18 cellular contexts compared by ENCODE assay signal in genomic region chr7:158386866-158387820, GRCh38.
DNase-seq lines count a peak whose midpoint lies in the region; ATAC-seq and TF ChIP-seq lines count a peak whose summit lies in the region.
"Had no signal": no experiment of that assay in that cellular context is flagged by ENCODE, and none has a peak within 500 bp of the region (broad histone marks: within the 10 kb centered on the region; RNA-seq: fewer than 3 reads in every experiment).

No MANE protein-coding gene starts in this region.

- H2AFZ ChIP-seq in H9 (ENCODE audit: low read length) (no peak overlapping the region), osteoblast (ENCODE audit: low read length) (no peak overlapping the region)

- H2BK5ac ChIP-seq in H9 (ENCODE audit: insufficient read length, low read length): no peak overlapping the region

- H3K4me1 Mint-ChIP-seq in H9: peaks cover 33 to 35% of the 10 kb centered on the region in 2 experiments
- no peaks in the 10 kb centered on the region for H3K4me1 Mint-ChIP-seq in activated CD8-positive, alpha-beta memory T cell treated with anti-CD3 and anti-CD28 coated beads, Interleukin-2, amount 10 ng/mL, durations not matched to agents 7 days and 5 days

- no peak overlapping the region for H3K56ac ChIP-seq in H9 (ENCODE audit: insufficient read length, low read depth, low read length)

- CTCF ChIA-PET in HEK293T (lab: Yijun Ruan, JAX): no interaction called here
- CTCF ChIA-PET in activated CD8-positive, alpha-beta memory T cell treated with anti-CD3 and anti-CD28 coated beads, Interleukin-2, amount 10 ng/mL, durations not matched to agents 7 days and 5 days (lab: Charles Lee): interaction anchor here (1.0 kb wide), 1 partner anchor 33 kb away, joined by 3 read pairs; no protein-coding TSS in a partner anchor

- H3K9me3 Mint-ChIP-seq in H9: peaks cover 3 to 10% of the 10 kb centered on the region in 2 experiments; a peak in 4 of 5 replicates
- no peaks in the 10 kb centered on the region for H3K9me3 Mint-ChIP-seq in activated CD8-positive, alpha-beta memory T cell treated with anti-CD3 and anti-CD28 coated beads, Interleukin-2, amount 10 ng/mL, durations not matched to agents 7 days and 5 days (ENCODE audit: low read depth)
- H3K9me3 Mint-ChIP-seq: CD8-positive, alpha-beta T cell had no signal

- H3K4me2 ChIP-seq in H9 (ENCODE audit: insufficient read depth, insufficient read length, low read length) (no peak overlapping the region), osteoblast (ENCODE audit: insufficient read depth, low read length) (no peak overlapping the region)
- H3K4me2 ChIP-seq: A549, KMS-11 had no signal

- peaks cover 0 to 4% (median 0%) of the 10 kb centered on the region in 3 experiments; a peak in 1 of 7 replicates for H3K36me3 Mint-ChIP-seq in H9 (ENCODE audit: insufficient read depth in 1 of 3, low read depth in 3 of 3)
- no peaks in the 10 kb centered on the region for H3K36me3 Mint-ChIP-seq in activated CD8-positive, alpha-beta memory T cell treated with anti-CD3 and anti-CD28 coated beads, Interleukin-2, amount 10 ng/mL, durations not matched to agents 7 days and 5 days
- H3K36me3 Mint-ChIP-seq: CD8-positive, alpha-beta T cell had no signal

- DNase-seq in NCI-H2171 treated with DMSO at 0.1 percent for 48 hours (lab: John Stamatoyannopoulos, UW): peak; percentile 9
- no peak for DNase-seq in NCI-H2171 (lab: John Stamatoyannopoulos, UW)
- no peak for DNase-seq in H9
- DNase-seq in SK-N-DZ (ENCODE audit: low spot score): peak; percentile 50
- DNase-seq in osteoblast (ENCODE audit: insufficient read length, low spot score, missing footprints): peak; percentile 67
- no peak for DNase-seq in HEK293T (ENCODE audit: extremely low spot score)
- no peak for DNase-seq in activated CD8-positive, alpha-beta memory T cell treated with anti-CD3 and anti-CD28 coated beads, Interleukin-2, amount 10 ng/mL, durations not matched to agents 7 days and 5 days
- no peak for DNase-seq in C1 segment of cervical spinal cord (lab: John Stamatoyannopoulos, UW)
- DNase-seq: CD8-positive, alpha-beta T cell; MV-4-11; NCI-H1694; NCI-H2081 treated with DMSO at 0.1 percent for 48 hours; NCI-H774; SIG-M5; T1000 had no signal

- peak overlapping the region; percentile 11 for H3K18ac ChIP-seq in H9 (ENCODE audit: insufficient read length, low read depth, low read length)

- H3K23me2 ChIP-seq in H9 (ENCODE audit: insufficient read length, low read depth, low read length, poor library complexity, severe bottlenecking): no peaks in the 10 kb centered on the region

- no peak overlapping the region for H3T11ph ChIP-seq in H9 (ENCODE audit: low read length)

- no peaks in the 10 kb centered on the region; the same call in 1 of the 2 replicates for H3K4me1 ChIP-seq in H9 (ENCODE audit: insufficient read depth, low read length)
- no peaks in the 10 kb centered on the region for H3K4me1 ChIP-seq in osteoblast (ENCODE audit: insufficient read depth, low read length)
- H3K4me1 ChIP-seq: A549 had no signal

- ATAC-seq in activated CD8-positive, alpha-beta memory T cell treated with anti-CD3 and anti-CD28 coated beads, Interleukin-2, amount 10 ng/mL, durations not matched to agents 7 days and 5 days: no peak
- ATAC-seq: A549; CD8-positive, alpha-beta T cell had no signal

- no peak overlapping the region for H2BK15ac ChIP-seq in H9 (ENCODE audit: low read depth, low read length)

- H4K8ac ChIP-seq in H9 (replicated peaks; ENCODE audit: insufficient read length, low read depth, low read length): no peak overlapping the region

- no peak overlapping the region for H3K9ac ChIP-seq in H9 (ENCODE audit: extremely low read depth, insufficient read length, low read length)
- H3K9ac ChIP-seq: KMS-11 had no signal

- POLR2A ChIA-PET in HEK293T (lab: Yijun Ruan, JAX): no interaction called here

- H3K9me3 ChIP-seq in H9 (ENCODE audit: control insufficient read depth, low read depth, low read length): no peaks in the 10 kb centered on the region
- H3K9me3 ChIP-seq in osteoblast (ENCODE audit: low read depth, low read length): no peaks in the 10 kb centered on the region
- H3K9me3 ChIP-seq: A549 had no signal

- H3K4me3 ChIP-seq in osteoblast (ENCODE audit: insufficient read depth, low read length): no peak overlapping the region
- H3K4me3 ChIP-seq: A549 had no signal

- H3K4me3 Mint-ChIP-seq in H9: no peak overlapping the region
- no peak overlapping the region for H3K4me3 Mint-ChIP-seq in activated CD8-positive, alpha-beta memory T cell treated with anti-CD3 and anti-CD28 coated beads, Interleukin-2, amount 10 ng/mL, durations not matched to agents 7 days and 5 days
- H3K4me3 Mint-ChIP-seq: CD8-positive, alpha-beta T cell had no signal

- no peak overlapping the region for H2AK5ac ChIP-seq in H9 (ENCODE audit: insufficient read length, low read length)

- H3K4ac ChIP-seq in H9 (ENCODE audit: low read depth, low read length): no peak overlapping the region

- no peak overlapping the region for H4K5ac ChIP-seq in H9 (ENCODE audit: insufficient read length, low read depth, low read length)

- TF ChIP-seq CTCF in H9 (conservative IDR thresholded peaks at IDR 0.05) (no peak), osteoblast (IDR thresholded peaks at IDR 0.05; ENCODE audit: extremely low read depth, low read depth, low read length) (no peak)

- peak overlapping the region in 1 of 3 experiments; percentile 84; a peak in 1 of 7 replicates for H3K27ac Mint-ChIP-seq in H9
- H3K27ac Mint-ChIP-seq in activated CD8-positive, alpha-beta memory T cell treated with anti-CD3 and anti-CD28 coated beads, Interleukin-2, amount 10 ng/mL, durations not matched to agents 7 days and 5 days: no peak overlapping the region
- H3K27ac Mint-ChIP-seq: CD8-positive, alpha-beta T cell had no signal

- H3K27ac ChIP-seq in H9 (ENCODE audit: insufficient read length, low read depth, low read length): no peak overlapping the region
- H3K27ac ChIP-seq in osteoblast (ENCODE audit: low read depth, low read length): no peak overlapping the region
- H3K27ac ChIP-seq: A549, HL-60, KMS-11 had no signal

- no peak overlapping the region for H2BK20ac ChIP-seq in H9 (ENCODE audit: low read depth, low read length, poor library complexity, severe bottlenecking)

- H4K20me1 ChIP-seq in H9 (ENCODE audit: control insufficient read depth, insufficient read depth, insufficient read length) (no peaks in the 10 kb centered on the region), osteoblast (ENCODE audit: insufficient read depth, low read length) (no peaks in the 10 kb centered on the region)

- no peak overlapping the region for H2BK120ac ChIP-seq in H9 (ENCODE audit: low read depth, low read length, poor library complexity, severe bottlenecking)

- H3K27me3 ChIP-seq in H9 (ENCODE audit: insufficient read depth, low read length) (no peaks in the 10 kb centered on the region), osteoblast (ENCODE audit: insufficient read depth, low read length) (no peaks in the 10 kb centered on the region)

- no peaks in the 10 kb centered on the region for H3K79me1 ChIP-seq in H9 (ENCODE audit: insufficient read depth, low read depth, low read length, poor library complexity, severe bottlenecking)

- H3K79me2 ChIP-seq in H9 (ENCODE audit: insufficient read depth, low read length) (no peaks in the 10 kb centered on the region), osteoblast (ENCODE audit: insufficient read depth, low read length) (no peaks in the 10 kb centered on the region)

- H3K36me3 ChIP-seq in osteoblast (ENCODE audit: insufficient read depth, low read length): no peaks in the 10 kb centered on the region

- H3K14ac ChIP-seq in H9 (ENCODE audit: insufficient read depth, low read length): peak overlapping the region; percentile 66; the same call in 1 of the 2 replicates

- peaks cover 37% of the 10 kb centered on the region for H3K27me3 Mint-ChIP-seq in H9 (ENCODE audit: low read depth)
- H3K27me3 Mint-ChIP-seq in activated CD8-positive, alpha-beta memory T cell treated with anti-CD3 and anti-CD28 coated beads, Interleukin-2, amount 10 ng/mL, durations not matched to agents 7 days and 5 days: peaks cover 2% of the 10 kb centered on the region

- no peak overlapping the region for H2BK12ac ChIP-seq in H9 (ENCODE audit: insufficient read length, low read depth, low read length)

- no CpG with 5 or more reads among the region's 30 CpGs for WGBS in H9 (ENCODE audit: extremely low coverage, insufficient read length, low lambda C conversion rate)

- H3K23ac ChIP-seq in H9 (ENCODE audit: insufficient read length, low read depth, low read length): no peak overlapping the region

- H4K91ac ChIP-seq in H9 (ENCODE audit: insufficient read length, low read depth, low read length): no peak overlapping the region

TF ChIP-seq in HEK293T, 16 proteins besides CTCF, POLR2A, EP300 and RAD21:
- no peak for TF ChIP-seq NFRKB (IDR thresholded peaks at IDR 0.05)
- TF ChIP-seq HDGF (IDR thresholded peaks at IDR 0.05; ENCODE audit: borderline replicate concordance): no peak
- TF ChIP-seq L3MBTL2 (conservative IDR thresholded peaks at IDR 0.05): no peak
- TF ChIP-seq PKNOX1 (IDR thresholded peaks at IDR 0.05): no peak
- TF ChIP-seq CTBP1 (IDR thresholded peaks at IDR 0.05; ENCODE audit: borderline replicate concordance): no peak
- no peak for TF ChIP-seq ELF4 (IDR thresholded peaks at IDR 0.05)
- no peak for TF ChIP-seq FOXA1 (IDR thresholded peaks at IDR 0.05)
- TF ChIP-seq FOXM1 (IDR thresholded peaks at IDR 0.05; ENCODE audit: borderline replicate concordance): no peak
- no peak for TF ChIP-seq ARNT (IDR thresholded peaks at IDR 0.05)
- no peak for TF ChIP-seq TARDBP (IDR thresholded peaks at IDR 0.05)
- no peak for TF ChIP-seq ZNF384 (IDR thresholded peaks at IDR 0.05)
- no peak for TF ChIP-seq SUZ12 (IDR thresholded peaks at IDR 0.05)
- TF ChIP-seq SP1 (IDR thresholded peaks at IDR 0.05): no peak

Comparison
In these comparisons a context has a peak if more than half of its experiments do, and no peak if none do; other contexts are left out.
1. DNase-seq: peak in NCI-H2171 treated with DMSO at 0.1 percent for 48 hours (single experiment), SK-N-DZ (single experiment) and osteoblast (single experiment); none in NCI-H2171 (single experiment), H9 (single experiment), HEK293T (single experiment), activated CD8-positive, alpha-beta memory T cell treated with anti-CD3 and anti-CD28 coated beads, Interleukin-2, amount 10 ng/mL, durations not matched to agents 7 days and 5 days (single experiment) and C1 segment of cervical spinal cord (0 of 14).